ENCODE assay signal across 32 cellular contexts in genomic region chrX:151715735-151716134, GRCh38. TPM values are rescaled to one million over a fixed set of nuclear protein-coding genes. Genes with fewer than 3 reads are reported as not detected.
"Had no signal": no experiment of that assay in that cellular context is flagged by ENCODE, and none has a peak within 500 bp of the region (broad histone marks: within the 10 kb centered on the region; RNA-seq: fewer than 3 reads in every experiment).

TSS of gene FATE1 (plus strand) at chrX:151716035. CDS start at chrX:151716120, 85 bp downstream.

- ATAC-seq: activated T-helper 17 cell treated with anti-CD3 and anti-CD28 coated beads, Interleukin-2, amount 50 U/mL, for 72 hours; body of pancreas; gastroesophageal sphincter; WTC11 had no signal

- H3K9me3 ChIP-seq: body of pancreas, esophagus squamous epithelium, gastroesophageal sphincter had no signal

- H3K27me3 ChIP-seq: body of pancreas, esophagus squamous epithelium, gastroesophageal sphincter had no signal

- H3K4me1 ChIP-seq: body of pancreas, esophagus squamous epithelium, gastroesophageal sphincter had no signal

- H3K27ac ChIP-seq: body of pancreas, epithelial cell of prostate, esophagus squamous epithelium, gastroesophageal sphincter, VCaP had no signal

- H3K4me3 ChIP-seq: body of pancreas, esophagus squamous epithelium, gastroesophageal sphincter had no signal

- H3K36me3 ChIP-seq: esophagus squamous epithelium, gastroesophageal sphincter had no signal

- DNase-seq: activated CD4-positive, alpha-beta memory T cell treated with anti-CD3 and anti-CD28 coated beads, Interleukin-2, amount 10 ng/mL, durations not matched to agents 7 days and 5 days; activated CD4-positive, alpha-beta T cell treated with anti-CD3 and anti-CD28 coated beads for 1 hour; activated CD4-positive, alpha-beta T cell treated with anti-CD3 and anti-CD28 coated beads for 4 hours; activated CD4-positive, alpha-beta T cell treated with anti-CD3 and anti-CD28 coated beads, Interleukin-2, amount 10 ng/mL, durations not matched to agents 7 days and 5 days; activated CD4-positive, alpha-beta T cell treated with anti-CD3 and anti-CD28 coated beads, Interleukin-2, amount 50 U/mL, for 4 hours; activated CD8-positive, alpha-beta memory T cell treated with anti-CD3 and anti-CD28 coated beads, Interleukin-2, amount 50 U/mL, for 48 hours; activated effector memory CD4-positive, alpha-beta T cell treated with Interleukin-2 at 50 U/mL for 16 hours; activated gamma-delta T cell treated with Interleukin-2 at 50 U/mL for 16 hours; activated naive CD4-positive, alpha-beta T cell treated with anti-CD3 and anti-CD28 coated beads, Interleukin-2, amount 50 U/mL, for 16 hours; activated naive CD4-positive, alpha-beta T cell treated with Interleukin-2 at 50 U/mL for 16 hours; activated T-cell treated with anti-CD3 and anti-CD28 coated beads for 4 hours; activated T-cell treated with anti-CD3 and anti-CD28 coated beads, Interleukin-2, amount 50 U/mL, for 24 hours; amniotic stem cell; anterior cingulate cortex; body of pancreas; caudate nucleus; effector CD8-positive, alpha-beta T cell; esophagus squamous epithelium; foreskin melanocyte; T-helper 2 cell had no signal

RNA-seq across cellular contexts. Expression of gene FATE1, which starts in this region (rescaled TPM):
- total RNA-seq: activated CD4-positive, alpha-beta memory T cell treated with anti-CD3 and anti-CD28 coated beads, Interleukin-2, amount 10 ng/mL, durations not matched to agents 7 days and 5 days; activated CD4-positive, alpha-beta T cell treated with anti-CD3 and anti-CD28 coated beads, Interleukin-2, amount 10 ng/mL, durations not matched to agents 7 days and 5 days; activated T-helper 17 cell treated with anti-CD3 and anti-CD28 coated beads, Interleukin-2, amount 50 U/mL, for 72 hours; body of pancreas; chondrocyte; dermis microvascular lymphatic vessel endothelial cell; endothelial cell of umbilical vein; esophagus squamous epithelium; fibroblast of lung; fibroblast of villous mesenchyme; T-helper 1 cell treated with Interleukin-12 subunit alpha and Interleukin-12 subunit beta and Interleukin-4 antibody, amounts not matched to agents 30 ng/mL and 1 ng/mL, for 36 hours; WTC11 had no signal
- polyA plus RNA-seq: endothelial cell of umbilical vein, esophagus, fibroblast of lung had no signal
